19 cellular contexts compared by ENCODE assay signal in the genomic region with DNA sequence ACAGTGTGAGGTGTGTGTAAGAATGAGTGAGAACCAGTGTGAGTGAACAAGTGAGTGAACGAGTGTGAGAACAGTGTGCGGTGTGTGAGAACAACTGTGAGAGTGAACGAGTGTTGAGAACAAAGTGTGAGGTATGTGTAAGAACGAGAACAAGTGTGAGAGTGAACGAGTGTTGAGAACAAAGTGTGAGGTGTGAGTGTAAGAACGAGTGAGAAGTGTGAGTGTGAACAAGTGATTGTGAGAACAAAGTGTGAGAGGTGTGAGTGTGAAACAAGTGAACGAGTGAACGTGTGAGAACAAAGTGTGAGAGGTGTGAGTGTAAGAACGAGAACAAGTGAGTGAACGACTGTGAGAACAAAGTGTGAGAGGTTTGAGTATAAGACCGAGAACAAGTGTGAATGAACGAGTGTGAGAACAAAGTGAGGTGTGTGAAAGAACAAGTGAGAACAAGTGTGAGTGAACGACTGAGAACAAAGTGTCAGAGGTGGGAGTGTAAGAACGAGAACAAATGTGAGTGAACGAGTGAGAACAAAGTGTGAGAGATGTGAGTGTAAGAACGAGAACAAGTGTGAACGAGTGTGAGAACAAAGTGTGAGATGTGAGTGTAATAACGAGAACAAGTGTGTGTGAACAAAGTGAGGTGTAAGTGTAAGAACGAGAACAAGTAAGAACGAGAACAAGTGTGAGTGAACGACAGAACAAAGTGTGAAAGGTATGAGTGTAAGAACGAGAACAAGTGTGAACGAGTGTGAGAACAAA. TPM values are rescaled to one million over a fixed set of nuclear protein-coding genes. Genes with fewer than 3 reads are reported as not detected.
A peak's percentile ranks its signal among the peaks of the same experiment; 100 is the strongest.
DNase-seq lines count a peak whose midpoint lies in the region; ATAC-seq, FAIRE-seq and TF ChIP-seq lines count a peak whose summit lies in the region.
"Had no signal": no experiment of that assay in that cellular context is flagged by ENCODE, and none has a peak within 500 bp of the region (broad histone marks: within the 10 kb centered on the region; RNA-seq: fewer than 3 reads in every experiment).

No MANE protein-coding gene starts in this region.

- no peak overlapping the region for H3K9ac ChIP-seq in muscle layer of colon (ENCODE audit: low read length)

- DNase-seq in GM12891 (ENCODE audit: insufficient read length, low spot score) (no peak), OCI-LY7 (ENCODE audit: low spot score) (no peak), bronchial epithelial cell (ENCODE audit: low read depth) (no peak), NCI-H510A treated with DMSO at 0.1 percent for 48 hours (lab: John Stamatoyannopoulos, UW) (no peak), posterior vena cava (ENCODE audit: low spot score) (no peak)
- DNase-seq: H7, IMR-90, MV-4-11, NCI-H1694, NCI-H2081, NCI-H2171, NCI-H345, NCI-H524 treated with DMSO at 0.1 percent for 48 hours, NCI-H82, OCI-M1 had no signal

- H3K4me3 ChIP-seq in OCI-LY7 (ENCODE audit: low read depth, low read length, poor library complexity, severe bottlenecking) (no peak overlapping the region), bronchial epithelial cell (ENCODE audit: low read depth, low read length) (no peak overlapping the region), muscle layer of colon (ENCODE audit: low read depth in 1 of 2, low read length in 2 of 2) (no peak overlapping the region)

- no peaks in the 10 kb centered on the region for H3K4me1 ChIP-seq in OCI-LY7 (ENCODE audit: insufficient read depth, low read length, poor library complexity, severe bottlenecking)
- peaks cover 43% of the 10 kb centered on the region for H3K4me1 ChIP-seq in muscle layer of colon (ENCODE audit: insufficient read depth, low read length)

- H3K36me3 ChIP-seq in OCI-LY7 (ENCODE audit: insufficient read depth, low read length) = peaks cover 30% of the 10 kb centered on the region
- H3K36me3 ChIP-seq in bronchial epithelial cell (ENCODE audit: control insufficient read depth, insufficient read depth, low read length) = peaks cover 11% of the 10 kb centered on the region
- H3K36me3 ChIP-seq in muscle layer of colon (ENCODE audit: insufficient read depth, low read length) = peaks cover 35% of the 10 kb centered on the region

- H4K20me1 ChIP-seq in OCI-LY7 (ENCODE audit: insufficient read depth, low read length) = no peaks in the 10 kb centered on the region

- no peak for ATAC-seq in activated CD4-positive, CD25-positive, alpha-beta regulatory T cell treated with anti-CD3 and anti-CD28 coated beads, Interleukin-2, amount 50 U/mL, for 24 hours
- ATAC-seq: Right ventricle myocardium inferior had no signal

- H3K79me2 ChIP-seq in OCI-LY7 (ENCODE audit: insufficient read depth, low read depth, low read length) = no peaks in the 10 kb centered on the region

- H3K27me3 ChIP-seq in bronchial epithelial cell (ENCODE audit: control insufficient read depth, insufficient read depth, low read length) (no peaks in the 10 kb centered on the region), muscle layer of colon (ENCODE audit: control insufficient read depth in 1 of 2, insufficient read depth in 2 of 2, low read length in 2 of 2) (no peaks in the 10 kb centered on the region)

- no peaks in the 10 kb centered on the region for H3K9me2 ChIP-seq in OCI-LY7 (ENCODE audit: insufficient read depth, low read length)

- intact Hi-C loops in OCI-LY7 (cut with micrococcal nuclease; ENCODE audit: unreplicated experiment) = no loop called here
- intact Hi-C loops in posterior vena cava (cut with DNase I) = loop anchor here in 1 of 2 donors (5.0 kb wide), 1 partner anchor 46 kb away; a partner anchor contains a TSS

- H3K27ac ChIP-seq in OCI-LY7 (ENCODE audit: low read depth, low read length, poor library complexity, severe bottlenecking) (no peak overlapping the region), muscle layer of colon (ENCODE audit: low read depth, low read length) (peak overlapping the region; percentile 37)

- POLR2A ChIA-PET in OCI-LY7 (lab: Charles Lee) = no interaction called here

- CTCF ChIA-PET in OCI-LY7 (lab: Charles Lee; ENCODE audit: unreplicated experiment) = no interaction called here

- BruUV-seq in OCI-LY7 (replicated peaks; lab: Mats Ljungman, UMichigan) = TSS peak; percentile 19

- no peak overlapping the region for H3K4me2 ChIP-seq in OCI-LY7 (ENCODE audit: low read length)

- TF ChIP-seq CTCF in OCI-LY7 (conservative IDR thresholded peaks at IDR 0.05; ENCODE audit: low read length) (no peak), bronchial epithelial cell (IDR thresholded peaks at IDR 0.05; ENCODE audit: insufficient read depth, low read length, severe bottlenecking) (no peak)

- no peak for TF ChIP-seq POLR2A in GM12891 (IDR thresholded peaks at IDR 0.05; ENCODE audit: low read depth, low read length)

- FAIRE-seq in GM12891 (lab: Jason Lieb, UNC) (peak; percentile 82), bronchial epithelial cell (lab: Jason Lieb, UNC) (peak; percentile 75)
- FAIRE-seq: G401.6 had no signal

- no peak overlapping the region for H2AFZ ChIP-seq in OCI-LY7 (ENCODE audit: low read length)

- H3K9me3 ChIP-seq in OCI-LY7 (ENCODE audit: low read length) (peaks cover 6% of the 10 kb centered on the region; the same call in 1 of the 2 replicates), muscle layer of colon (ENCODE audit: low read length) (no peaks in the 10 kb centered on the region)

TF ChIP-seq in GM12891, 5 proteins besides CTCF, POLR2A, EP300 and RAD21:
- TF ChIP-seq SPI1 (IDR thresholded peaks at IDR 0.05; ENCODE audit: low read depth, low read length) = no peak
- TF ChIP-seq POU2F2 (IDR thresholded peaks at IDR 0.05; ENCODE audit: low read depth, low read length) = no peak
- TF ChIP-seq TAF1 (IDR thresholded peaks at IDR 0.05; ENCODE audit: low read depth, low read length) = no peak
- no peak for TF ChIP-seq PAX5 (IDR thresholded peaks at IDR 0.05; ENCODE audit: insufficient read depth, low read length, severe bottlenecking)
- TF ChIP-seq POLR2AphosphoS5 (IDR thresholded peaks at IDR 0.05; ENCODE audit: low read depth, low read length) = no peak

RNA-seq across cellular contexts. Expression of a gene that starts 47.9 kb away (rescaled TPM):
- polyA plus RNA-seq in GM12891 (2012; ENCODE audit: low read depth, missing spikeins) = 15.4 TPM
- total RNA-seq in OCI-LY7 (2014; rRNA removed; shearing (Covaris generic)) = 30.5 and 33.7 TPM in 2 replicates
- 24.2 and 25.7 TPM in 2 replicates for total RNA-seq in OCI-LY7 (2022)
- 71.8 and 75.0 TPM in 2 replicates for total RNA-seq in bronchial epithelial cell
- 100 to 1,000 TPM; 145 to 181 TPM for total RNA-seq in posterior vena cava
